1 cellular context compared by ENCODE assay signal in the genomic region with DNA sequence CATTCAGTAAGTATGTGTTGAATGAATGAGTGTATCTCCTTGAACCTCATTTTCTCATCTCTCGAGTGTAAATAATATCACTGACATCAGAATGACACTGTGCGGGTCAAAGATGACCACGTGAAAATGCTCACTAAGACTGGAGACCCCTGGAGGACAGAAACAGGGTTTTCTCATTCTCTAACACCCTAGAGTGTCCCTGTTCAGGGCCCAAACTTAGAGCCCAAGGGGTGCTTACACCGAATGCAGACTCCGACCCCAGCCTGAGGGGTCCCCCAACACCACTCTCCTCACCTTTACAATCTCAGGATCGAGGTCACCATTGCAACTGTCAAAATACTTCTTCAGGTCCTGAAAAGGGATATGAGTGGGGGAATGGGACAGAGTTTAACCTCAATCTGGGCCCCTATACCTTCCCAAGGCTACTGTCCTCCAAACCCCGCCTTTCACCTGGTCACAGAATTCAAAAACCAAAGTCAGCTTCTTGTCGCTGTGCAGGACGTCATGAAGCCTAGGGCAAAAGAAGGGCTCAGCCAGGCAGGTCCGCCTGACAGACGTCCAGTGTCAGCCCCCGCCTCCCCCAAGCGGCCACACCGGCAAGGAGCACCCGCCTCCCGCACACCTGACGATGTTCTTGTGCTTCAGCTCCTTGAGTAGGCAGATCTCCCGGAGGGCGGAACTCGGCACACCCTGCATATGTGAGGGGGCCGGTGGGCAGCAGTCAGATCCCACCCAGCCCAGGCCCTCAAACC.
TF ChIP-seq lines count a peak whose summit lies in the region.

No MANE protein-coding gene starts in this region.

TF ChIP-seq in K562, 482 proteins besides CTCF, POLR2A, EP300 and RAD21 (continued from another document and continues in another):
- TF ChIP-seq, protein P1, sequence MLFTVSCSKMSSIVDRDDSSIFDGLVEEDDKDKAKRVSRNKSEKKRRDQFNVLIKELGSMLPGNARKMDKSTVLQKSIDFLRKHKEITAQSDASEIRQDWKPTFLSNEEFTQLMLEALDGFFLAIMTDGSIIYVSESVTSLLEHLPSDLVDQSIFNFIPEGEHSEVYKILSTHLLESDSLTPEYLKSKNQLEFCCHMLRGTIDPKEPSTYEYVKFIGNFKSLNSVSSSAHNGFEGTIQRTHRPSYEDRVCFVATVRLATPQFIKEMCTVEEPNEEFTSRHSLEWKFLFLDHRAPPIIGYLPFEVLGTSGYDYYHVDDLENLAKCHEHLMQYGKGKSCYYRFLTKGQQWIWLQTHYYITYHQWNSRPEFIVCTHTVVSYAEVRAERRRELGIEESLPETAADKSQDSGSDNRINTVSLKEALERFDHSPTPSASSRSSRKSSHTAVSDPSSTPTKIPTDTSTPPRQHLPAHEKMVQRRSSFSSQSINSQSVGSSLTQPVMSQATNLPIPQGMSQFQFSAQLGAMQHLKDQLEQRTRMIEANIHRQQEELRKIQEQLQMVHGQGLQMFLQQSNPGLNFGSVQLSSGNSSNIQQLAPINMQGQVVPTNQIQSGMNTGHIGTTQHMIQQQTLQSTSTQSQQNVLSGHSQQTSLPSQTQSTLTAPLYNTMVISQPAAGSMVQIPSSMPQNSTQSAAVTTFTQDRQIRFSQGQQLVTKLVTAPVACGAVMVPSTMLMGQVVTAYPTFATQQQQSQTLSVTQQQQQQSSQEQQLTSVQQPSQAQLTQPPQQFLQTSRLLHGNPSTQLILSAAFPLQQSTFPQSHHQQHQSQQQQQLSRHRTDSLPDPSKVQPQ (CRISPR knock-in tag; IDR thresholded peaks at IDR 0.05; ENCODE audit: borderline replicate concordance), result no peak
- TF ChIP-seq, protein P2, sequence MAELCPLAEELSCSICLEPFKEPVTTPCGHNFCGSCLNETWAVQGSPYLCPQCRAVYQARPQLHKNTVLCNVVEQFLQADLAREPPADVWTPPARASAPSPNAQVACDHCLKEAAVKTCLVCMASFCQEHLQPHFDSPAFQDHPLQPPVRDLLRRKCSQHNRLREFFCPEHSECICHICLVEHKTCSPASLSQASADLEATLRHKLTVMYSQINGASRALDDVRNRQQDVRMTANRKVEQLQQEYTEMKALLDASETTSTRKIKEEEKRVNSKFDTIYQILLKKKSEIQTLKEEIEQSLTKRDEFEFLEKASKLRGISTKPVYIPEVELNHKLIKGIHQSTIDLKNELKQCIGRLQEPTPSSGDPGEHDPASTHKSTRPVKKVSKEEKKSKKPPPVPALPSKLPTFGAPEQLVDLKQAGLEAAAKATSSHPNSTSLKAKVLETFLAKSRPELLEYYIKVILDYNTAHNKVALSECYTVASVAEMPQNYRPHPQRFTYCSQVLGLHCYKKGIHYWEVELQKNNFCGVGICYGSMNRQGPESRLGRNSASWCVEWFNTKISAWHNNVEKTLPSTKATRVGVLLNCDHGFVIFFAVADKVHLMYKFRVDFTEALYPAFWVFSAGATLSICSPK (IDR thresholded peaks at IDR 0.05; ENCODE audit: borderline replicate concordance), result no peak
- TF ChIP-seq NFE2L1 (tag; IDR thresholded peaks at IDR 0.05; ENCODE audit: borderline replicate concordance, low read depth) (no peak), PHF20 (IDR thresholded peaks at IDR 0.05; ENCODE audit: partially characterized antibody) (no peak), HDAC3 (IDR thresholded peaks at IDR 0.05; ENCODE audit: borderline replicate concordance, partially characterized antibody) (no peak), HDAC1 (IDR thresholded peaks at IDR 0.05) (no peak), HNRNPLL (IDR thresholded peaks at IDR 0.05; ENCODE audit: low read depth, low read length, poor library complexity, severe bottlenecking) (no peak), CREB1 (IDR thresholded peaks at IDR 0.05) (peak; percentile 42), CREB1 (CRISPR knock-in tag; IDR thresholded peaks at IDR 0.05) (peak; percentile 11; the same call in 1 of the 2 replicates), NFIC (IDR thresholded peaks at IDR 0.05) (no peak), RBM34 (IDR thresholded peaks at IDR 0.05; ENCODE audit: borderline replicate concordance, insufficient read depth, low read length) (no peak), ZNF780A (CRISPR knock-in tag; IDR thresholded peaks at IDR 0.05) (no peak), BRD4 (IDR thresholded peaks at IDR 0.05) (no peak), NEUROD1 (IDR thresholded peaks at IDR 0.05; ENCODE audit: borderline replicate concordance, low read depth, low read length, partially characterized antibody) (no peak), ZNF232 (CRISPR knock-in tag; IDR thresholded peaks at IDR 0.05) (peak; percentile 71), MED1 (CRISPR knock-in tag; IDR thresholded peaks at IDR 0.05; ENCODE audit: borderline replicate concordance) (no peak), ZNF444 (CRISPR knock-in tag; IDR thresholded peaks at IDR 0.05) (no peak), SNRNP70 (optimal IDR thresholded peaks at IDR 0.05; ENCODE audit: low read depth, low read length) (no peak), POLR2AphosphoS2 (IDR thresholded peaks at IDR 0.05; ENCODE audit: low read length) (no peak), ZC3H4 (CRISPR knock-in tag; IDR thresholded peaks at IDR 0.05; ENCODE audit: borderline replicate concordance) (no peak), ATF7 (IDR thresholded peaks at IDR 0.05) (peak; percentile 61; the same call in 1 of the 2 replicates), STAT5A (IDR thresholded peaks at IDR 0.05; ENCODE audit: borderline replicate concordance, low read length) (no peak; the same call in 1 of the 2 replicates), ETV6 (IDR thresholded peaks at IDR 0.05; ENCODE audit: borderline replicate concordance in 1 of 2, low read depth in 2 of 2, low read length in 1 of 2) (no peak), ETV6 (CRISPR knock-in tag; IDR thresholded peaks at IDR 0.05; ENCODE audit: borderline replicate concordance) (no peak), TAL1 (IDR thresholded peaks at IDR 0.05) (no peak), ETV5 (CRISPR knock-in tag; IDR thresholded peaks at IDR 0.05; ENCODE audit: low read depth) (0 out of 2 replicates have a peak, but pooled peaks have one; percentile 22), ZNF76 (CRISPR knock-in tag; IDR thresholded peaks at IDR 0.05; ENCODE audit: borderline replicate concordance) (no peak), CC2D1A (IDR thresholded peaks at IDR 0.05) (no peak), NFE2 (IDR thresholded peaks at IDR 0.05; ENCODE audit: low read depth) (peak; percentile 53; the same call in 1 of the 2 replicates), CAMTA2 (CRISPR knock-in tag; conservative IDR thresholded peaks at IDR 0.05) (no peak), ATF1 (CRISPR knock-in tag; IDR thresholded peaks at IDR 0.05) (no peak), ATF1 (tag; IDR thresholded peaks at IDR 0.05) (peak; percentile 81), ZNF165 (CRISPR knock-in tag; IDR thresholded peaks at IDR 0.05; ENCODE audit: borderline replicate concordance) (no peak), ZNF717 (CRISPR knock-in tag; IDR thresholded peaks at IDR 0.05) (no peak)
- TF ChIP-seq, protein P3, sequence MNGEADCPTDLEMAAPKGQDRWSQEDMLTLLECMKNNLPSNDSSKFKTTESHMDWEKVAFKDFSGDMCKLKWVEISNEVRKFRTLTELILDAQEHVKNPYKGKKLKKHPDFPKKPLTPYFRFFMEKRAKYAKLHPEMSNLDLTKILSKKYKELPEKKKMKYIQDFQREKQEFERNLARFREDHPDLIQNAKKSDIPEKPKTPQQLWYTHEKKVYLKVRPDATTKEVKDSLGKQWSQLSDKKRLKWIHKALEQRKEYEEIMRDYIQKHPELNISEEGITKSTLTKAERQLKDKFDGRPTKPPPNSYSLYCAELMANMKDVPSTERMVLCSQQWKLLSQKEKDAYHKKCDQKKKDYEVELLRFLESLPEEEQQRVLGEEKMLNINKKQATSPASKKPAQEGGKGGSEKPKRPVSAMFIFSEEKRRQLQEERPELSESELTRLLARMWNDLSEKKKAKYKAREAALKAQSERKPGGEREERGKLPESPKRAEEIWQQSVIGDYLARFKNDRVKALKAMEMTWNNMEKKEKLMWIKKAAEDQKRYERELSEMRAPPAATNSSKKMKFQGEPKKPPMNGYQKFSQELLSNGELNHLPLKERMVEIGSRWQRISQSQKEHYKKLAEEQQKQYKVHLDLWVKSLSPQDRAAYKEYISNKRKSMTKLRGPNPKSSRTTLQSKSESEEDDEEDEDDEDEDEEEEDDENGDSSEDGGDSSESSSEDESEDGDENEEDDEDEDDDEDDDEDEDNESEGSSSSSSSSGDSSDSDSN (IDR thresholded peaks at IDR 0.05; ENCODE audit: borderline replicate concordance in 1 of 2, low read depth in 2 of 2, low read length in 2 of 2), result 0 out of 4 replicates have a peak, but pooled peaks of 1 of the 2 experiments have one; percentile 24
- TF ChIP-seq, protein P4, sequence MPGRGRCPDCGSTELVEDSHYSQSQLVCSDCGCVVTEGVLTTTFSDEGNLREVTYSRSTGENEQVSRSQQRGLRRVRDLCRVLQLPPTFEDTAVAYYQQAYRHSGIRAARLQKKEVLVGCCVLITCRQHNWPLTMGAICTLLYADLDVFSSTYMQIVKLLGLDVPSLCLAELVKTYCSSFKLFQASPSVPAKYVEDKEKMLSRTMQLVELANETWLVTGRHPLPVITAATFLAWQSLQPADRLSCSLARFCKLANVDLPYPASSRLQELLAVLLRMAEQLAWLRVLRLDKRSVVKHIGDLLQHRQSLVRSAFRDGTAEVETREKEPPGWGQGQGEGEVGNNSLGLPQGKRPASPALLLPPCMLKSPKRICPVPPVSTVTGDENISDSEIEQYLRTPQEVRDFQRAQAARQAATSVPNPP (IDR thresholded peaks at IDR 0.05; ENCODE audit: borderline replicate concordance, insufficient read depth, insufficient read length), result no peak
- TF ChIP-seq, protein P5, sequence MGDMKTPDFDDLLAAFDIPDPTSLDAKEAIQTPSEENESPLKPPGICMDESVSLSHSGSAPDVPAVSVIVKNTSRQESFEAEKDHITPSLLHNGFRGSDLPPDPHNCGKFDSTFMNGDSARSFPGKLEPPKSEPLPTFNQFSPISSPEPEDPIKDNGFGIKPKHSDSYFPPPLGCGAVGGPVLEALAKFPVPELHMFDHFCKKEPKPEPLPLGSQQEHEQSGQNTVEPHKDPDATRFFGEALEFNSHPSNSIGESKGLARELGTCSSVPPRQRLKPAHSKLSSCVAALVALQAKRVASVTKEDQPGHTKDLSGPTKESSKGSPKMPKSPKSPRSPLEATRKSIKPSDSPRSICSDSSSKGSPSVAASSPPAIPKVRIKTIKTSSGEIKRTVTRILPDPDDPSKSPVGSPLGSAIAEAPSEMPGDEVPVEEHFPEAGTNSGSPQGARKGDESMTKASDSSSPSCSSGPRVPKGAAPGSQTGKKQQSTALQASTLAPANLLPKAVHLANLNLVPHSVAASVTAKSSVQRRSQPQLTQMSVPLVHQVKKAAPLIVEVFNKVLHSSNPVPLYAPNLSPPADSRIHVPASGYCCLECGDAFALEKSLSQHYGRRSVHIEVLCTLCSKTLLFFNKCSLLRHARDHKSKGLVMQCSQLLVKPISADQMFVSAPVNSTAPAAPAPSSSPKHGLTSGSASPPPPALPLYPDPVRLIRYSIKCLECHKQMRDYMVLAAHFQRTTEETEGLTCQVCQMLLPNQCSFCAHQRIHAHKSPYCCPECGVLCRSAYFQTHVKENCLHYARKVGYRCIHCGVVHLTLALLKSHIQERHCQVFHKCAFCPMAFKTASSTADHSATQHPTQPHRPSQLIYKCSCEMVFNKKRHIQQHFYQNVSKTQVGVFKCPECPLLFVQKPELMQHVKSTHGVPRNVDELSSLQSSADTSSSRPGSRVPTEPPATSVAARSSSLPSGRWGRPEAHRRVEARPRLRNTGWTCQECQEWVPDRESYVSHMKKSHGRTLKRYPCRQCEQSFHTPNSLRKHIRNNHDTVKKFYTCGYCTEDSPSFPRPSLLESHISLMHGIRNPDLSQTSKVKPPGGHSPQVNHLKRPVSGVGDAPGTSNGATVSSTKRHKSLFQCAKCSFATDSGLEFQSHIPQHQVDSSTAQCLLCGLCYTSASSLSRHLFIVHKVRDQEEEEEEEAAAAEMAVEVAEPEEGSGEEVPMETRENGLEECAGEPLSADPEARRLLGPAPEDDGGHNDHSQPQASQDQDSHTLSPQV (IDR thresholded peaks at IDR 0.05), result no peak
- TF ChIP-seq, protein P6, sequence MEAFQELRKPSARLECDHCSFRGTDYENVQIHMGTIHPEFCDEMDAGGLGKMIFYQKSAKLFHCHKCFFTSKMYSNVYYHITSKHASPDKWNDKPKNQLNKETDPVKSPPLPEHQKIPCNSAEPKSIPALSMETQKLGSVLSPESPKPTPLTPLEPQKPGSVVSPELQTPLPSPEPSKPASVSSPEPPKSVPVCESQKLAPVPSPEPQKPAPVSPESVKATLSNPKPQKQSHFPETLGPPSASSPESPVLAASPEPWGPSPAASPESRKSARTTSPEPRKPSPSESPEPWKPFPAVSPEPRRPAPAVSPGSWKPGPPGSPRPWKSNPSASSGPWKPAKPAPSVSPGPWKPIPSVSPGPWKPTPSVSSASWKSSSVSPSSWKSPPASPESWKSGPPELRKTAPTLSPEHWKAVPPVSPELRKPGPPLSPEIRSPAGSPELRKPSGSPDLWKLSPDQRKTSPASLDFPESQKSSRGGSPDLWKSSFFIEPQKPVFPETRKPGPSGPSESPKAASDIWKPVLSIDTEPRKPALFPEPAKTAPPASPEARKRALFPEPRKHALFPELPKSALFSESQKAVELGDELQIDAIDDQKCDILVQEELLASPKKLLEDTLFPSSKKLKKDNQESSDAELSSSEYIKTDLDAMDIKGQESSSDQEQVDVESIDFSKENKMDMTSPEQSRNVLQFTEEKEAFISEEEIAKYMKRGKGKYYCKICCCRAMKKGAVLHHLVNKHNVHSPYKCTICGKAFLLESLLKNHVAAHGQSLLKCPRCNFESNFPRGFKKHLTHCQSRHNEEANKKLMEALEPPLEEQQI (IDR thresholded peaks at IDR 0.05), result no peak
- TF ChIP-seq, protein P7, sequence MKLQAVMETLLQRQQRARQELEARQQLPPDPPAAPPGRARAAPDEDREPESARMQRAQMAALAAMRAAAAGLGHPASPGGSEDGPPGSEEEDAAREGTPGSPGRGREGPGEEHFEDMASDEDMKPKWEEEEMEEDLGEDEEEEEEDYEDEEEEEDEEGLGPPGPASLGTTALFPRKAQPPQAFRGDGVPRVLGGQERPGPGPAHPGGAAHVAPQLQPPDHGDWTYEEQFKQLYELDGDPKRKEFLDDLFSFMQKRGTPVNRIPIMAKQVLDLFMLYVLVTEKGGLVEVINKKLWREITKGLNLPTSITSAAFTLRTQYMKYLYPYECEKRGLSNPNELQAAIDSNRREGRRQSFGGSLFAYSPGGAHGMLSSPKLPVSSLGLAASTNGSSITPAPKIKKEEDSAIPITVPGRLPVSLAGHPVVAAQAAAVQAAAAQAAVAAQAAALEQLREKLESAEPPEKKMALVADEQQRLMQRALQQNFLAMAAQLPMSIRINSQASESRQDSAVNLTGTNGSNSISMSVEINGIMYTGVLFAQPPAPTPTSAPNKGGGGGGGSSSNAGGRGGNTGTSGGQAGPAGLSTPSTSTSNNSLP (IDR thresholded peaks at IDR 0.05; ENCODE audit: borderline replicate concordance, low read depth, low read length), result no peak
- TF ChIP-seq, protein P8, sequence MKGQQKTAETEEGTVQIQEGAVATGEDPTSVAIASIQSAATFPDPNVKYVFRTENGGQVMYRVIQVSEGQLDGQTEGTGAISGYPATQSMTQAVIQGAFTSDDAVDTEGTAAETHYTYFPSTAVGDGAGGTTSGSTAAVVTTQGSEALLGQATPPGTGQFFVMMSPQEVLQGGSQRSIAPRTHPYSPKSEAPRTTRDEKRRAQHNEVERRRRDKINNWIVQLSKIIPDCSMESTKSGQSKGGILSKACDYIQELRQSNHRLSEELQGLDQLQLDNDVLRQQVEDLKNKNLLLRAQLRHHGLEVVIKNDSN (CRISPR knock-in tag; IDR thresholded peaks at IDR 0.05), result peak; percentile 57
